Comparison of ENCODE assay signal across 20 cellular contexts in the genomic region with DNA sequence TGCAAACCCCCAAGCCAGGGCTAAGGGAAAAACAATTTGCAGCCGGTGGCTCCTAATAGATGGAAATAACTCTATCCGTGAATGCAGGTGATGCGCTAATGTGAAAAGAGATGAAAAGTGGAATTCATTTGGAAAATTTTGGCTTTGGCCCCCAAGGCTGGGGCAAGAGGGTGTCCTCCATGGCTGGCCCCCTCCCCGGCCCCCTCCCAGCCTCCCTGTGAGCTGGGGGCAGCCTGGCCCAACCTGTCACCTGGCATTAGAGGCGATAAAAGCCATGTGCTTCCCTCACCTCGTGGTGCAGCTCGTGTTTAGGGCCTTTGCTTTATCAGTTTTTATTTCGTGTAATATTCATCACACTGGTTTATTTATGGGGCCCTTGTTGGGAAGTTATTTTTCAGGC.
"Had no signal": no experiment of that assay in that cellular context is flagged by ENCODE, and none has a peak within 500 bp of the region (broad histone marks: within the 10 kb centered on the region; RNA-seq: fewer than 3 reads in every experiment).

No MANE protein-coding gene starts in this region.

- H3K27ac Mint-ChIP-seq: endodermal cell; immature natural killer cell; naive thymus-derived CD8-positive, alpha-beta T cell; progenitor cell of endocrine pancreas had no signal

- H3K36me3 ChIP-seq: colonic mucosa, left ventricle myocardium inferior, pancreas, tibial artery, upper lobe of left lung, uterus had no signal

- H3K4me3 ChIP-seq: colonic mucosa, left ventricle myocardium inferior, lung, pancreas, tibial artery, upper lobe of left lung, uterus had no signal

- H3K9me3 Mint-ChIP-seq: immature natural killer cell had no signal

- DNase-seq: colonic mucosa; dermis blood vessel endothelial cell; endodermal cell; erythroblast; foreskin keratinocyte; immature natural killer cell; left cardiac atrium; left ventricle myocardium inferior; mesendoderm; pancreas; right cardiac atrium; small intestine; stimulated activated CD4-positive, alpha-beta T cell treated with anti-CD3 and anti-CD28 coated beads, Interleukin-12 subunit alpha, Interleukin-12 subunit beta, amount 100 ng/mL, for 4 hours; stimulated activated naive CD8-positive, alpha-beta T cell treated with anti-CD3 and anti-CD28 coated beads, Interleukin-15, Interleukin-2, amounts not matched to agents 100 U/mL and 50 U/mL, for 24 hours; tibial artery; upper lobe of left lung; uterus had no signal

- H3K4me1 Mint-ChIP-seq: endodermal cell, immature natural killer cell had no signal

- H3K4me1 ChIP-seq: colonic mucosa, foreskin keratinocyte, left ventricle myocardium inferior, pancreas, tibial artery, upper lobe of left lung, uterus had no signal

- H3K9me3 ChIP-seq: colonic mucosa, pancreas, upper lobe of left lung, uterus had no signal

- H3K27me3 ChIP-seq: colonic mucosa, pancreas, upper lobe of left lung, uterus had no signal

- ATAC-seq: foreskin keratinocyte; left cardiac atrium; pancreas; right cardiac atrium; stimulated activated naive CD8-positive, alpha-beta T cell treated with anti-CD3 and anti-CD28 coated beads, Interleukin-15, Interleukin-2, amounts not matched to agents 100 U/mL and 50 U/mL, for 24 hours had no signal

- H3K36me3 Mint-ChIP-seq: immature natural killer cell had no signal

- H3K4me3 Mint-ChIP-seq: endodermal cell; immature natural killer cell; naive thymus-derived CD8-positive, alpha-beta T cell had no signal

- H3K27ac ChIP-seq: colonic mucosa, foreskin keratinocyte, left ventricle myocardium inferior, pancreas, tibial artery, upper lobe of left lung, uterus had no signal
